Comparison of ENCODE assay signal across 15 cellular contexts in the genomic region with DNA sequence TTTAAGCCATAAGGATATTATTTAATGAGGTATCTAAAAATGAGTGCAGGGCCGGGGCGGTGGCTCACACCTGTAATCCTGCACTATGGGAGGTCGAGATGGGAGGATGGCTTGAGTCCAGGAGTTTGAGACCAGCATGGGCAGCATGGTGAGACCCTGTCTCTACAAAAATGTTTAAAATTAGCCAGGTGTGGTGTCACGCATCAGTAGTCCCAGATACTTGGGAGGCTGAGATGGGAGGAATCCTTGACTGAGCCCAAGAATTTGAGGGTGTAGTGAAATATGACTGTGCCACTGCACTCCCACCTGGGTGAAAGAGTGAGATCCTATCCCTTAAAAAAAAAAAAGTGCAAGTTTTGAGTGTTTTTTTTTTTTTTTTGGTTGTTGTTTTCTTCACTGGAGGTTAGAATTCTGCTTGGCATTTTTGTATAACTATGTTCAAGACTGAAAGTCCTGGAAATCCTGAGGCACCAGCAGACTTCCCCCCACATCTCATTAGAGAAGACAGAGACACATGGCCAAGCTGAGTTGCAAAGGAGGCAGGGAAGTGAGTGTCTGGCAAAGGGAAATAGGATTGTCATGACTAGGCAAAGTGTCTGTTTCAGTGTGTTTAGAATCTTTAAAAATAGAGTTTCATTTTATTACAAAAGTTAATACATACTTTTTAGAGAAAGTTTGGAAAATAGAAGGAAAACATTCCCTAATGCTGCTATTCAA. TPM values are rescaled to one million over a fixed set of nuclear protein-coding genes. Genes with fewer than 3 reads are reported as not detected.
DNase-seq lines count a peak whose midpoint lies in the region; ATAC-seq and TF ChIP-seq lines count a peak whose summit lies in the region.
"Had no signal": no experiment of that assay in that cellular context is flagged by ENCODE, and none has a peak within 500 bp of the region (broad histone marks: within the 10 kb centered on the region; RNA-seq: fewer than 3 reads in every experiment).

No MANE protein-coding gene starts in this region.

- POLR2A ChIA-PET in activated CD4-positive, alpha-beta T cell treated with anti-CD3 and anti-CD28 coated beads for 36 hours (lab: Charles Lee) = no interaction called here

- no peaks in the 10 kb centered on the region for H3K27me3 Mint-ChIP-seq in activated CD4-positive, alpha-beta T cell treated with anti-CD3 and anti-CD28 coated beads for 36 hours
- H3K27me3 Mint-ChIP-seq: B cell had no signal

- H3K4me3 Mint-ChIP-seq in activated CD4-positive, alpha-beta T cell treated with anti-CD3 and anti-CD28 coated beads for 36 hours = no peak overlapping the region
- H3K4me3 Mint-ChIP-seq: B cell; CD8-positive, alpha-beta T cell; H9 had no signal

- peak; percentile 80 for TF ChIP-seq EP300 in Ishikawa (IDR thresholded peaks at IDR 0.05; ENCODE audit: borderline replicate concordance)

- peaks cover 4% of the 10 kb centered on the region for H3K36me3 Mint-ChIP-seq in activated CD4-positive, alpha-beta T cell treated with anti-CD3 and anti-CD28 coated beads for 36 hours (ENCODE audit: low read depth)

- TF ChIP-seq RAD21 in Ishikawa (IDR thresholded peaks at IDR 0.05; ENCODE audit: low read depth) = no peak

- intact Hi-C loops in activated CD4-positive, alpha-beta T cell treated with anti-CD3 and anti-CD28 coated beads for 36 hours (cut with DNase I, micrococcal nuclease) = no loop called here

- no peak overlapping the region for H3K27ac Mint-ChIP-seq in activated CD4-positive, alpha-beta T cell treated with anti-CD3 and anti-CD28 coated beads for 36 hours
- H3K27ac Mint-ChIP-seq: B cell, H9 had no signal

- H3K4me1 Mint-ChIP-seq in activated CD4-positive, alpha-beta T cell treated with anti-CD3 and anti-CD28 coated beads for 36 hours = no peaks in the 10 kb centered on the region
- H3K4me1 Mint-ChIP-seq: B cell had no signal

- DNase-seq in Ammon's horn (ENCODE audit: low spot score) (peak; percentile 30), left lobe of liver (ENCODE audit: low spot score) (no peak), pons (ENCODE audit: low spot score) (peak; percentile 22)
- DNase-seq in activated CD4-positive, alpha-beta T cell treated with anti-CD3 and anti-CD28 coated beads for 36 hours = no peak
- DNase-seq: Calu3; CD8-positive, alpha-beta T cell; DMS79 treated with DMSO at 0.1 percent for 48 hours; EL; H9; KBM-7 had no signal

- CTCF ChIA-PET in activated CD4-positive, alpha-beta T cell treated with anti-CD3 and anti-CD28 coated beads for 36 hours (lab: Charles Lee) = no interaction called here

- peak; percentile 24 for ATAC-seq in left lobe of liver
- no peak for ATAC-seq in HG03469 (IDR thresholded peaks at IDR 0.05; ENCODE audit: unreplicated experiment)
- no peak for ATAC-seq in activated CD4-positive, alpha-beta T cell treated with anti-CD3 and anti-CD28 coated beads for 36 hours
- no peak for ATAC-seq in HG02678 (IDR thresholded peaks at IDR 0.05; ENCODE audit: unreplicated experiment)
- ATAC-seq: CD8-positive, alpha-beta T cell; GM12878 had no signal

- H3K9me3 Mint-ChIP-seq in activated CD4-positive, alpha-beta T cell treated with anti-CD3 and anti-CD28 coated beads for 36 hours (ENCODE audit: low read depth) = no peaks in the 10 kb centered on the region
- H3K9me3 Mint-ChIP-seq: CD8-positive, alpha-beta T cell had no signal

TF ChIP-seq in Ishikawa, 13 proteins besides CTCF, POLR2A, EP300 and RAD21:
- TF ChIP-seq YY1 (IDR thresholded peaks at IDR 0.05; ENCODE audit: low read depth) = no peak
- peak; percentile 66; the same call in 1 of the 2 replicates for TF ChIP-seq FOXM1 (IDR thresholded peaks at IDR 0.05; ENCODE audit: borderline replicate concordance, low read depth)
- TF ChIP-seq NFIC (IDR thresholded peaks at IDR 0.05) = peak; percentile 69
- TF ChIP-seq TCF12 (IDR thresholded peaks at IDR 0.05; ENCODE audit: low read depth) = peak; percentile 85
- TF ChIP-seq, protein P1, sequence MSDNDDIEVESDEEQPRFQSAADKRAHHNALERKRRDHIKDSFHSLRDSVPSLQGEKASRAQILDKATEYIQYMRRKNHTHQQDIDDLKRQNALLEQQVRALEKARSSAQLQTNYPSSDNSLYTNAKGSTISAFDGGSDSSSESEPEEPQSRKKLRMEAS (IDR thresholded peaks at IDR 0.05) = 0 out of 2 replicates have a peak, but pooled peaks have one; percentile 31
- TF ChIP-seq CREB1 (IDR thresholded peaks at IDR 0.05; ENCODE audit: low read depth) = no peak
- peak; percentile 67 for TF ChIP-seq TEAD4 (IDR thresholded peaks at IDR 0.05)
- no peak for TF ChIP-seq ZBTB7A (IDR thresholded peaks at IDR 0.05; ENCODE audit: low read depth)

RNA-seq across cellular contexts. Expression of a gene that starts 53.5 kb away (rescaled TPM):
- total RNA-seq in left lobe of liver = 31.5 TPM
- 10 to 100 TPM; 49.9 to 60.9 TPM for total RNA-seq in activated CD4-positive, alpha-beta T cell treated with anti-CD3 and anti-CD28 coated beads for 36 hours

Comparison
In these comparisons a context has a peak if more than half of its experiments do, and no peak if none do; other contexts are left out.
1. DNase-seq: peak in Ammon's horn (single experiment) and pons (single experiment); none in left lobe of liver (single experiment) and activated CD4-positive, alpha-beta T cell treated with anti-CD3 and anti-CD28 coated beads for 36 hours (single experiment).